9 cellular contexts compared by ENCODE assay signal in genomic region chr16:28157768-28158535, GRCh38. TPM values are rescaled to one million over a fixed set of nuclear protein-coding genes. Genes with fewer than 3 reads are reported as not detected.
DNase-seq lines count a peak whose midpoint lies in the region; ATAC-seq and TF ChIP-seq lines count a peak whose summit lies in the region.
"Had no signal": no experiment of that assay in that cellular context is flagged by ENCODE, and none has a peak within 500 bp of the region (broad histone marks: within the 10 kb centered on the region; RNA-seq: fewer than 3 reads in every experiment).

No MANE protein-coding gene starts in this region.

- no peak overlapping the region for H2AFZ ChIP-seq in GM23248

- H3K36me3 Mint-ChIP-seq in activated B cell treated with CpG ODN at 0.5 μM for 24 hours (ENCODE audit: low read depth) = peaks cover 74% of the 10 kb centered on the region
- peaks cover 100% of the 10 kb centered on the region for H3K36me3 Mint-ChIP-seq in stimulated activated effector memory CD8-positive, alpha-beta T cell treated with anti-CD3 and anti-CD28 coated beads, Interleukin-12 subunit alpha, Interleukin-12 subunit beta, amount 100 ng/mL, for 72 hours

- H3K27ac Mint-ChIP-seq in activated B cell treated with CpG ODN at 0.5 μM for 24 hours = peak overlapping the region; percentile 6
- H3K27ac Mint-ChIP-seq in stimulated activated effector memory CD8-positive, alpha-beta T cell treated with anti-CD3 and anti-CD28 coated beads, Interleukin-12 subunit alpha, Interleukin-12 subunit beta, amount 100 ng/mL, for 72 hours = peak overlapping the region; percentile 74

- no peaks in the 10 kb centered on the region for H3K9me3 ChIP-seq in GM23248 (ENCODE audit: low read depth)
- H3K9me3 ChIP-seq in right cardiac atrium (ENCODE audit: control insufficient read depth, low read length) = no peaks in the 10 kb centered on the region
- H3K9me3 ChIP-seq: MG63 had no signal

- peaks cover 97% of the 10 kb centered on the region for H3K79me2 ChIP-seq in GM23248 (ENCODE audit: insufficient read depth)

- peak overlapping the region; percentile 73 for H3K4me2 ChIP-seq in GM23248 (ENCODE audit: unreplicated experiment)

- H3K27ac ChIP-seq in GM23248 (peak overlapping the region; percentile 47), right cardiac atrium (ENCODE audit: low read length) (no peak overlapping the region)

- H3K4me1 ChIP-seq in GM23248 (ENCODE audit: insufficient read depth) (peaks cover 18% of the 10 kb centered on the region; the same call in 1 of the 2 replicates), right cardiac atrium (ENCODE audit: control insufficient read depth, insufficient read depth, low read length) (no peaks in the 10 kb centered on the region)

- no peaks in the 10 kb centered on the region for H3K9me2 ChIP-seq in GM23248 (ENCODE audit: insufficient read depth)

- WGBS in GM23248 (ENCODE audit: low coverage in 1 of 2, low lambda C conversion rate in 2 of 2, missing lambda C conversion rate in 2 of 2), 2 experiments = 55% methylated on average over 7 of the region's 7 CpGs
- 66% methylated on average over 7 of the region's 7 CpGs for WGBS in right cardiac atrium

- peaks cover 4% of the 10 kb centered on the region; the same call in 1 of the 2 replicates for H4K20me1 ChIP-seq in GM23248 (ENCODE audit: insufficient read depth)

- intact Hi-C loops in activated B cell treated with CpG ODN at 0.5 μM for 24 hours (cut with micrococcal nuclease) = no loop called here
- intact Hi-C loops in right cardiac atrium (cut with DNase I) = no loop called here

- H3F3A ChIP-seq in GM23248 (ENCODE audit: insufficient read depth) = peaks cover 18% of the 10 kb centered on the region; the same call in 1 of the 2 replicates

- ATAC-seq in activated B cell treated with CpG ODN at 0.5 μM for 24 hours (ENCODE audit: low read depth) = no peak
- ATAC-seq in right cardiac atrium = peak; percentile 53 to 83
- no peak for ATAC-seq in stimulated activated effector memory CD8-positive, alpha-beta T cell treated with anti-CD3 and anti-CD28 coated beads, Interleukin-12 subunit alpha, Interleukin-12 subunit beta, amount 100 ng/mL, for 72 hours
- ATAC-seq in GM19035 (IDR thresholded peaks at IDR 0.05; ENCODE audit: unreplicated experiment) = no peak

- H3K9ac ChIP-seq in GM23248 = peak overlapping the region; percentile 19

- H3K27me3 ChIP-seq in GM23248 (replicated peaks; ENCODE audit: insufficient read depth) = no peaks in the 10 kb centered on the region
- H3K27me3 ChIP-seq in right cardiac atrium (ENCODE audit: control insufficient read depth, insufficient read depth) = no peaks in the 10 kb centered on the region
- H3K27me3 ChIP-seq: MG63 had no signal

- no peak overlapping the region for H3K4me3 Mint-ChIP-seq in activated B cell treated with CpG ODN at 0.5 μM for 24 hours
- H3K4me3 Mint-ChIP-seq in stimulated activated effector memory CD8-positive, alpha-beta T cell treated with anti-CD3 and anti-CD28 coated beads, Interleukin-12 subunit alpha, Interleukin-12 subunit beta, amount 100 ng/mL, for 72 hours = no peak overlapping the region

- H3K4me3 ChIP-seq in GM23248 = 0 out of 2 replicates have a peak overlapping the region, but pooled peaks have one; percentile 18
- no peak overlapping the region for H3K4me3 ChIP-seq in right cardiac atrium (ENCODE audit: low read length)
- H3K4me3 ChIP-seq: MG63 had no signal

- peak; percentile 59 for DNase-seq in GM23248
- DNase-seq in activated B cell treated with CpG ODN at 0.5 μM for 24 hours = no peak
- DNase-seq in right cardiac atrium = no peak
- DNase-seq in stimulated activated effector memory CD8-positive, alpha-beta T cell treated with anti-CD3 and anti-CD28 coated beads, Interleukin-12 subunit alpha, Interleukin-12 subunit beta, amount 100 ng/mL, for 72 hours (ENCODE audit: low spot score in 2 of 2) = no peak
- no peak for DNase-seq in NK-92 (lab: John Stamatoyannopoulos, UW; ENCODE audit: unreplicated experiment)
- DNase-seq in NCI-H2196 treated with DMSO at 0.1 percent for 48 hours (lab: John Stamatoyannopoulos, UW; ENCODE audit: unreplicated experiment) = no peak
- DNase-seq: activated CD4-positive, CD25-positive, alpha-beta regulatory T cell; MG63 had no signal

- no peaks in the 10 kb centered on the region for H3K9me3 Mint-ChIP-seq in activated B cell treated with CpG ODN at 0.5 μM for 24 hours
- no peaks in the 10 kb centered on the region for H3K9me3 Mint-ChIP-seq in stimulated activated effector memory CD8-positive, alpha-beta T cell treated with anti-CD3 and anti-CD28 coated beads, Interleukin-12 subunit alpha, Interleukin-12 subunit beta, amount 100 ng/mL, for 72 hours

- POLR2A ChIA-PET in activated B cell treated with CpG ODN at 0.5 μM for 24 hours (lab: Charles Lee) = no interaction called here

- peaks cover 26% of the 10 kb centered on the region for H3K36me3 ChIP-seq in GM23248 (ENCODE audit: low read depth)

- in situ Hi-C loops in GM23248 (cut with MboI) = no loop called here

- H3K27me3 Mint-ChIP-seq in activated B cell treated with CpG ODN at 0.5 μM for 24 hours = no peaks in the 10 kb centered on the region

- peaks cover 53% of the 10 kb centered on the region for H3K4me1 Mint-ChIP-seq in activated B cell treated with CpG ODN at 0.5 μM for 24 hours
- H3K4me1 Mint-ChIP-seq in stimulated activated effector memory CD8-positive, alpha-beta T cell treated with anti-CD3 and anti-CD28 coated beads, Interleukin-12 subunit alpha, Interleukin-12 subunit beta, amount 100 ng/mL, for 72 hours = peaks cover 41% of the 10 kb centered on the region

- no peak for TF ChIP-seq CTCF in activated B cell treated with CpG ODN at 0.5 μM for 24 hours (IDR thresholded peaks at IDR 0.05)

- CTCF ChIA-PET in activated B cell treated with CpG ODN at 0.5 μM for 24 hours (lab: Charles Lee) = no interaction called here

RNA-seq across cellular contexts. Expression of gene XPO6, which starts 53.8 kb away (rescaled TPM):
- 118 and 163 TPM in 2 replicates for total RNA-seq in GM23248 (2014; rRNA removed; shearing (Covaris generic))
- polyA plus RNA-seq in GM23248 (2016; fragmentation: Nextera tagmentation; extraction: Ambion mirVana) (42.9 and 50.7 TPM in 2 replicates), right cardiac atrium (19.9 TPM)
- total RNA-seq in activated B cell treated with CpG ODN at 0.5 μM for 24 hours (212 and 236 TPM in 2 replicates), right cardiac atrium (10 to 100 TPM; 30.2 to 36.4 (median 33.6) TPM)

Comparison
In these comparisons a context has a peak if more than half of its experiments do, and no peak if none do; other contexts are left out.
1. ATAC-seq: peak in right cardiac atrium (2 of 2); none in activated B cell treated with CpG ODN at 0.5 μM for 24 hours (single experiment), stimulated activated effector memory CD8-positive, alpha-beta T cell treated with anti-CD3 and anti-CD28 coated beads, Interleukin-12 subunit alpha, Interleukin-12 subunit beta, amount 100 ng/mL, for 72 hours (single experiment) and GM19035 (single experiment).